ENCODE assay signal across 29 cellular contexts in the genomic region with DNA sequence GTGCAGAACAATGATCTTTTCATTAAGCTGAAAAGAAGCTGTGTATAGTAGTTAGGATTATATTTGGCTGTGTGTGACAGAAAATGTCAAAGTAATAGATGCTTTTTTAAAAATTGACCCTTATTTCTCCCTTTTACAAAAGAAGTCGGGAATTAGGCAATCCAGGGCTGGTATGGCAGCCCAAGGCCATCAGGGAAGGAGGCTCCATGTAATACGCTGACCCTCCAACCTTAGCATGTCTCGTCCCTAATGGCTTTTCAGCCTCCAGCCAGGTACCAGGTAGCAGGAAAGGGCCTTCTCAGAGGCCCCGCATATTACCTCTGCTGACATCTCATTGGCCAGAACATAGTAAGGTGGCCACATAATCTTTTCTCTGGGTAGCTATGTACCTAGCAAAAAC.
DNase-seq lines count a peak whose midpoint lies in the region; ATAC-seq, FAIRE-seq and TF ChIP-seq lines count a peak whose summit lies in the region.
"Had no signal": no experiment of that assay in that cellular context is flagged by ENCODE, and none has a peak within 500 bp of the region (broad histone marks: within the 10 kb centered on the region; RNA-seq: fewer than 3 reads in every experiment).

No MANE protein-coding gene starts in this region.

- no peak overlapping the region for H3K4me2 ChIP-seq in GM12878 (ENCODE audit: control insufficient read depth, insufficient read depth)
- no peak overlapping the region for H3K4me2 ChIP-seq in Karpas-422 (ENCODE audit: low read depth, low read length, poor library complexity, severe bottlenecking)
- H3K4me2 ChIP-seq: PC-9 had no signal

- H3K79me2 ChIP-seq in GM12878 (ENCODE audit: control insufficient read depth, insufficient read depth, low read length): no peaks in the 10 kb centered on the region; the same call in 1 of the 2 replicates
- no peaks in the 10 kb centered on the region for H3K79me2 ChIP-seq in Karpas-422 (ENCODE audit: low read length)

- peak overlapping the region; percentile 98 to 99 for H3K27ac Mint-ChIP-seq in natural killer cell treated with Interleukin-12 subunit alpha and Interleukin-12 subunit beta and Interleukin-15 and Interleukin-18, amount 100 ng/mL, for 72 hours
- H3K27ac Mint-ChIP-seq in natural killer cell: no peak overlapping the region
- peak overlapping the region; percentile 77 for H3K27ac Mint-ChIP-seq in type B pancreatic cell
- H3K27ac Mint-ChIP-seq in stimulated activated naive CD8-positive, alpha-beta T cell treated with anti-CD3 and anti-CD28 coated beads, Interleukin-15, amount 100 ng/mL, for 72 hours: no peak overlapping the region
- no peak overlapping the region for H3K27ac Mint-ChIP-seq in chondrocyte (ENCODE audit: unreplicated experiment)
- H3K27ac Mint-ChIP-seq: CD8-positive, alpha-beta T cell had no signal

- peaks cover 48% of the 10 kb centered on the region for H3K4me1 ChIP-seq in GM12878 (ENCODE audit: control insufficient read depth, insufficient read depth, low read length)
- peaks cover 38 to 88% (median 48%) of the 10 kb centered on the region in 3 donors for H3K4me1 ChIP-seq in esophagus squamous epithelium
- H3K4me1 ChIP-seq in Karpas-422 (ENCODE audit: low read length): peaks cover 5% of the 10 kb centered on the region

- 95% methylated on average over 4 of the region's 4 CpGs for WGBS in GM12878 (ENCODE audit: insufficient coverage, insufficient replicate concordance, low lambda C conversion rate, missing lambda C conversion rate)
- WGBS in esophagus squamous epithelium, 2 donors: 68 to 94% methylated on average over 4 of the region's 4 CpGs

- peaks cover 11% of the 10 kb centered on the region for H3K36me3 Mint-ChIP-seq in natural killer cell treated with Interleukin-12 subunit alpha and Interleukin-12 subunit beta and Interleukin-15 and Interleukin-18, amount 100 ng/mL, for 72 hours
- H3K36me3 Mint-ChIP-seq in natural killer cell (no peaks in the 10 kb centered on the region), type B pancreatic cell (peaks cover 7% of the 10 kb centered on the region), chondrocyte (ENCODE audit: low read depth) (no peaks in the 10 kb centered on the region)

- H3K27me3 ChIP-seq in GM12878 (replicated peaks in 1 of 2; ENCODE audit: control insufficient read depth in 2 of 2, insufficient read depth in 2 of 2, low read length in 1 of 2) (no peaks in the 10 kb centered on the region), esophagus squamous epithelium (no peaks in the 10 kb centered on the region), Karpas-422 (ENCODE audit: low read length) (no peaks in the 10 kb centered on the region)

- TF ChIP-seq CTCF in natural killer cell (IDR thresholded peaks at IDR 0.05) (no peak), GM12878 (IDR thresholded peaks at IDR 0.05 in 2 of 3, conservative IDR thresholded peaks at IDR 0.05 in 1 of 3; ENCODE audit: control insufficient read depth in 2 of 3, extremely low read depth in 1 of 3, insufficient read depth in 1 of 3, low read depth in 3 of 3, low read length in 3 of 3) (no peak), esophagus squamous epithelium (IDR thresholded peaks at IDR 0.05) (no peak), type B pancreatic cell (conservative IDR thresholded peaks at IDR 0.05) (no peak), chondrocyte (IDR thresholded peaks at IDR 0.05) (no peak)

- RAD21 ChIA-PET in GM12878 (lab: Charles Lee; ENCODE audit: unreplicated experiment): interaction anchor here (0.8 to 7.2 kb wide), 9 partner anchors 25 to 168 kb away, joined by 3 to 110 read pairs (median 4); no protein-coding TSS in a partner anchor

- SMC1A ChIA-PET in GM12878 (lab: Charles Lee; ENCODE audit: uncharacterized antibody, unreplicated experiment): interaction anchor here (0.6 to 6.0 kb wide), 13 partner anchors 9 to 173 kb away, joined by 3 to 96 read pairs (median 10); no protein-coding TSS in a partner anchor

- no peaks in the 10 kb centered on the region for H3K9me3 Mint-ChIP-seq in natural killer cell treated with Interleukin-12 subunit alpha and Interleukin-12 subunit beta and Interleukin-15 and Interleukin-18, amount 100 ng/mL, for 72 hours
- H3K9me3 Mint-ChIP-seq in natural killer cell (no peaks in the 10 kb centered on the region), type B pancreatic cell (peaks cover 13% of the 10 kb centered on the region), chondrocyte (ENCODE audit: low read depth) (no peaks in the 10 kb centered on the region)
- peaks cover 0 to 2% of the 10 kb centered on the region in 2 donors for H3K9me3 Mint-ChIP-seq in stimulated activated naive CD8-positive, alpha-beta T cell treated with anti-CD3 and anti-CD28 coated beads, Interleukin-15, amount 100 ng/mL, for 72 hours
- H3K9me3 Mint-ChIP-seq: CD8-positive, alpha-beta T cell had no signal

- TF ChIP-seq RAD21 in GM12878 (IDR thresholded peaks at IDR 0.05; ENCODE audit: insufficient read depth, low read depth, low read length): no peak

- no peak for DNase-seq in natural killer cell treated with Interleukin-12 subunit alpha and Interleukin-12 subunit beta and Interleukin-15 and Interleukin-18, amount 100 ng/mL, for 72 hours (ENCODE audit: low spot score)
- no peak for DNase-seq in natural killer cell
- no peak for DNase-seq in GM12878 (ENCODE audit: low read depth, low spot score)
- DNase-seq in esophagus squamous epithelium (lab: John Stamatoyannopoulos, UW): no peak
- no peak for DNase-seq in type B pancreatic cell (ENCODE audit: extremely low spot score, unreplicated experiment)
- no peak for DNase-seq in stimulated activated naive CD8-positive, alpha-beta T cell treated with anti-CD3 and anti-CD28 coated beads, Interleukin-15, amount 100 ng/mL, for 72 hours
- DNase-seq in chondrocyte (ENCODE audit: low spot score): no peak
- no peak for DNase-seq in Karpas-422
- DNase-seq: Caco-2; CD8-positive, alpha-beta T cell; DMS 273 treated with DMSO at 0.1 percent for 48 hours; DMS79 treated with DMSO at 0.1 percent for 48 hours; GF-D8; HCEC 1CT; IMR-90; KG1; NCI-H1048; NCI-H1417; NCI-H1694; NCI-H2029 treated with DMSO at 0.1 percent for 48 hours; NCI-H446 treated with DMSO at 0.1 percent for 48 hours; NCI-H526; NCI-H82; NK-92 treated with Interleukin-12 subunit alpha and Interleukin-12 subunit beta, amount 100 ng/mL, for 24 hours; PC-9; RPMI8226; SHP77 treated with DMSO at 0.1 percent for 48 hours had no signal

- H4K20me1 ChIP-seq in GM12878 (ENCODE audit: control insufficient read depth, insufficient read depth) (no peaks in the 10 kb centered on the region), Karpas-422 (ENCODE audit: insufficient read depth, low read depth, low read length) (no peaks in the 10 kb centered on the region)

- H3K36me3 ChIP-seq in GM12878 (ENCODE audit: control insufficient read depth in 2 of 2, insufficient read depth in 2 of 2, low read length in 1 of 2): no peaks in the 10 kb centered on the region
- no peaks in the 10 kb centered on the region for H3K36me3 ChIP-seq in esophagus squamous epithelium
- no peaks in the 10 kb centered on the region for H3K36me3 ChIP-seq in Karpas-422 (ENCODE audit: insufficient read depth, low read length)

- CTCF ChIA-PET in GM12878 (lab: Yijun Ruan, JAX): interaction anchor here (0.6 to 6.0 kb wide), 13 partner anchors 10 to 184 kb away, joined by 3 to 68 read pairs (median 9); partner anchors contain the start of gene NEMF

- POLR2A ChIA-PET in GM12878 (lab: Charles Lee): interaction anchor here (0.6 to 5.8 kb wide), 10 partner anchors 8 to 174 kb away, joined by 3 to 62 read pairs (median 4); no protein-coding TSS in a partner anchor

- no peak overlapping the region for H3K4me3 Mint-ChIP-seq in natural killer cell treated with Interleukin-12 subunit alpha and Interleukin-12 subunit beta and Interleukin-15 and Interleukin-18, amount 100 ng/mL, for 72 hours
- H3K4me3 Mint-ChIP-seq in natural killer cell (no peak overlapping the region), type B pancreatic cell (no peak overlapping the region), chondrocyte (ENCODE audit: unreplicated experiment) (no peak overlapping the region)
- H3K4me3 Mint-ChIP-seq in stimulated activated naive CD8-positive, alpha-beta T cell treated with anti-CD3 and anti-CD28 coated beads, Interleukin-15, amount 100 ng/mL, for 72 hours: no peak overlapping the region
- H3K4me3 Mint-ChIP-seq: CD8-positive, alpha-beta T cell had no signal

- TF ChIP-seq EP300 in GM12878 (IDR thresholded peaks at IDR 0.05; ENCODE audit: borderline replicate concordance in 1 of 2, control insufficient read depth in 1 of 2, low read depth in 2 of 2, low read length in 2 of 2): no peak

- TF ChIP-seq POLR2A in GM12878 (IDR thresholded peaks at IDR 0.05; ENCODE audit: low read depth, low read length): no peak
- no peak for TF ChIP-seq POLR2A in esophagus squamous epithelium (IDR thresholded peaks at IDR 0.05)

- no peak overlapping the region for H3K4me3 ChIP-seq in GM12878
- no peak overlapping the region for H3K4me3 ChIP-seq in esophagus squamous epithelium
- no peak overlapping the region for H3K4me3 ChIP-seq in Karpas-422 (ENCODE audit: low read length)
- H3K4me3 ChIP-seq: PC-9 had no signal

- FAIRE-seq in GM12878 (lab: Jason Lieb, UNC): no peak
- FAIRE-seq: GM19239, H1 had no signal

- no peaks in the 10 kb centered on the region for H3K9me2 ChIP-seq in Karpas-422 (replicated peaks; ENCODE audit: insufficient read depth, low read length)

- no peak for ATAC-seq in natural killer cell treated with Interleukin-12 subunit alpha and Interleukin-12 subunit beta and Interleukin-15 and Interleukin-18, amount 100 ng/mL, for 72 hours
- ATAC-seq in natural killer cell (no peak), GM12878 (no peak)
- ATAC-seq in stimulated activated naive CD8-positive, alpha-beta T cell treated with anti-CD3 and anti-CD28 coated beads, Interleukin-15, amount 100 ng/mL, for 72 hours: no peak
- ATAC-seq: CD8-positive, alpha-beta T cell had no signal

- BruUV-seq in GM12878 (replicated peaks; lab: Mats Ljungman, UMichigan): no TSS peak

- no peaks in the 10 kb centered on the region for H3K27me3 Mint-ChIP-seq in natural killer cell treated with Interleukin-12 subunit alpha and Interleukin-12 subunit beta and Interleukin-15 and Interleukin-18, amount 100 ng/mL, for 72 hours
- H3K27me3 Mint-ChIP-seq in natural killer cell (ENCODE audit: low read depth in 2 of 2) (no peaks in the 10 kb centered on the region), type B pancreatic cell (no peaks in the 10 kb centered on the region), chondrocyte (ENCODE audit: low read depth) (no peaks in the 10 kb centered on the region)
- H3K27me3 Mint-ChIP-seq in stimulated activated naive CD8-positive, alpha-beta T cell treated with anti-CD3 and anti-CD28 coated beads, Interleukin-15, amount 100 ng/mL, for 72 hours: no peaks in the 10 kb centered on the region

- in situ Hi-C loops in GM12878 (cut with MboI): no loop called here

- H3K27ac ChIP-seq in GM12878 (ENCODE audit: control insufficient read depth, insufficient read depth) (peak overlapping the region; percentile 96; the same call in 1 of the 2 replicates), esophagus squamous epithelium (peak overlapping the region; percentile 80 to 93 (median 92)), Karpas-422 (ENCODE audit: low read length) (no peak overlapping the region)

- H3K9me3 ChIP-seq in GM12878 (replicated peaks; ENCODE audit: control insufficient read depth, insufficient read depth, low read length) (no peaks in the 10 kb centered on the region; the same call in 1 of the 3 replicates), esophagus squamous epithelium (no peaks in the 10 kb centered on the region), Karpas-422 (ENCODE audit: low read length) (no peaks in the 10 kb centered on the region)
- H3K9me3 ChIP-seq: Caco-2 had no signal

- no peak overlapping the region for H3K9ac ChIP-seq in GM12878 (ENCODE audit: control insufficient read depth, insufficient read depth, low read length)
- no peak overlapping the region for H3K9ac ChIP-seq in Karpas-422 (ENCODE audit: low read length)

- H2AFZ ChIP-seq in GM12878 (ENCODE audit: control insufficient read depth, low read depth, low read length) (no peak overlapping the region), Karpas-422 (ENCODE audit: low read length) (no peak overlapping the region)
- H2AFZ ChIP-seq: PC-9 had no signal

- intact Hi-C loops in natural killer cell (cut with micrococcal nuclease) (no loop called here), GM12878 (cut with micrococcal nuclease; ENCODE audit: unreplicated experiment) (no loop called here), esophagus squamous epithelium (cut with DNase I) (no loop called here)

- H3K4me1 Mint-ChIP-seq in natural killer cell treated with Interleukin-12 subunit alpha and Interleukin-12 subunit beta and Interleukin-15 and Interleukin-18, amount 100 ng/mL, for 72 hours (ENCODE audit: low read depth in 2 of 2): peaks cover 61 to 69% of the 10 kb centered on the region in 2 donors
- H3K4me1 Mint-ChIP-seq in natural killer cell: peaks cover 40 to 56% of the 10 kb centered on the region in 2 donors
- peaks cover 11% of the 10 kb centered on the region for H3K4me1 Mint-ChIP-seq in type B pancreatic cell (ENCODE audit: unreplicated experiment)
- H3K4me1 Mint-ChIP-seq in stimulated activated naive CD8-positive, alpha-beta T cell treated with anti-CD3 and anti-CD28 coated beads, Interleukin-15, amount 100 ng/mL, for 72 hours: peaks cover 73% of the 10 kb centered on the region
- H3K4me1 Mint-ChIP-seq in chondrocyte (ENCODE audit: low read depth): peaks cover 31% of the 10 kb centered on the region

Comparison
In these comparisons a context has a peak if more than half of its experiments do, and no peak if none do; other contexts are left out.
1. H3K27ac Mint-ChIP-seq: peak in natural killer cell treated with Interleukin-12 subunit alpha and Interleukin-12 subunit beta and Interleukin-15 and Interleukin-18, amount 100 ng/mL, for 72 hours (2 of 2) and type B pancreatic cell (single experiment); none in natural killer cell (0 of 2), stimulated activated naive CD8-positive, alpha-beta T cell treated with anti-CD3 and anti-CD28 coated beads, Interleukin-15, amount 100 ng/mL, for 72 hours (0 of 2) and chondrocyte (single experiment).